ENCODE assay signal across 1 cellular context in the genomic region with DNA sequence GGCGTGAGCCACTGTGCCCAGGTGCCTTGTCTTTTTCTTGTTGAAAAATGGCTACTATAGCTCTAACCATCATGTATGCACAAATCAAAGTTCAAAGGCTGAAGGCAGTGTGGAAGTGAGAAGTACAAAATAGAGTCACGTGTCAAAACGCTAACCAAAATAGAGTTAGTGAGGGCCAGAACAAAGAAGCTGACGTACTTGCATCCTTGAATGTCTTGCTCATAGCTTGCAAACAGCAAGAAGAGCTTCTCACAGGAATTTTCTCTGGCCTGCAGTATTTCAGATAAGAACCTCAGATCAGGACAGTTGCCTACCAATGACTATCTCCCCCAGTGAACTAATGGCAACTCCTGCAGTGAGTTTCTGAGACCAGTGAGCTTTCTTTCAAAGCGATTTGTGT.
TF ChIP-seq lines count a peak whose summit lies in the region.

No MANE protein-coding gene starts in this region.

TF ChIP-seq in GM23338, 12 proteins besides CTCF, POLR2A, EP300 and RAD21 (continued from another document):
- TF ChIP-seq, protein P1, sequence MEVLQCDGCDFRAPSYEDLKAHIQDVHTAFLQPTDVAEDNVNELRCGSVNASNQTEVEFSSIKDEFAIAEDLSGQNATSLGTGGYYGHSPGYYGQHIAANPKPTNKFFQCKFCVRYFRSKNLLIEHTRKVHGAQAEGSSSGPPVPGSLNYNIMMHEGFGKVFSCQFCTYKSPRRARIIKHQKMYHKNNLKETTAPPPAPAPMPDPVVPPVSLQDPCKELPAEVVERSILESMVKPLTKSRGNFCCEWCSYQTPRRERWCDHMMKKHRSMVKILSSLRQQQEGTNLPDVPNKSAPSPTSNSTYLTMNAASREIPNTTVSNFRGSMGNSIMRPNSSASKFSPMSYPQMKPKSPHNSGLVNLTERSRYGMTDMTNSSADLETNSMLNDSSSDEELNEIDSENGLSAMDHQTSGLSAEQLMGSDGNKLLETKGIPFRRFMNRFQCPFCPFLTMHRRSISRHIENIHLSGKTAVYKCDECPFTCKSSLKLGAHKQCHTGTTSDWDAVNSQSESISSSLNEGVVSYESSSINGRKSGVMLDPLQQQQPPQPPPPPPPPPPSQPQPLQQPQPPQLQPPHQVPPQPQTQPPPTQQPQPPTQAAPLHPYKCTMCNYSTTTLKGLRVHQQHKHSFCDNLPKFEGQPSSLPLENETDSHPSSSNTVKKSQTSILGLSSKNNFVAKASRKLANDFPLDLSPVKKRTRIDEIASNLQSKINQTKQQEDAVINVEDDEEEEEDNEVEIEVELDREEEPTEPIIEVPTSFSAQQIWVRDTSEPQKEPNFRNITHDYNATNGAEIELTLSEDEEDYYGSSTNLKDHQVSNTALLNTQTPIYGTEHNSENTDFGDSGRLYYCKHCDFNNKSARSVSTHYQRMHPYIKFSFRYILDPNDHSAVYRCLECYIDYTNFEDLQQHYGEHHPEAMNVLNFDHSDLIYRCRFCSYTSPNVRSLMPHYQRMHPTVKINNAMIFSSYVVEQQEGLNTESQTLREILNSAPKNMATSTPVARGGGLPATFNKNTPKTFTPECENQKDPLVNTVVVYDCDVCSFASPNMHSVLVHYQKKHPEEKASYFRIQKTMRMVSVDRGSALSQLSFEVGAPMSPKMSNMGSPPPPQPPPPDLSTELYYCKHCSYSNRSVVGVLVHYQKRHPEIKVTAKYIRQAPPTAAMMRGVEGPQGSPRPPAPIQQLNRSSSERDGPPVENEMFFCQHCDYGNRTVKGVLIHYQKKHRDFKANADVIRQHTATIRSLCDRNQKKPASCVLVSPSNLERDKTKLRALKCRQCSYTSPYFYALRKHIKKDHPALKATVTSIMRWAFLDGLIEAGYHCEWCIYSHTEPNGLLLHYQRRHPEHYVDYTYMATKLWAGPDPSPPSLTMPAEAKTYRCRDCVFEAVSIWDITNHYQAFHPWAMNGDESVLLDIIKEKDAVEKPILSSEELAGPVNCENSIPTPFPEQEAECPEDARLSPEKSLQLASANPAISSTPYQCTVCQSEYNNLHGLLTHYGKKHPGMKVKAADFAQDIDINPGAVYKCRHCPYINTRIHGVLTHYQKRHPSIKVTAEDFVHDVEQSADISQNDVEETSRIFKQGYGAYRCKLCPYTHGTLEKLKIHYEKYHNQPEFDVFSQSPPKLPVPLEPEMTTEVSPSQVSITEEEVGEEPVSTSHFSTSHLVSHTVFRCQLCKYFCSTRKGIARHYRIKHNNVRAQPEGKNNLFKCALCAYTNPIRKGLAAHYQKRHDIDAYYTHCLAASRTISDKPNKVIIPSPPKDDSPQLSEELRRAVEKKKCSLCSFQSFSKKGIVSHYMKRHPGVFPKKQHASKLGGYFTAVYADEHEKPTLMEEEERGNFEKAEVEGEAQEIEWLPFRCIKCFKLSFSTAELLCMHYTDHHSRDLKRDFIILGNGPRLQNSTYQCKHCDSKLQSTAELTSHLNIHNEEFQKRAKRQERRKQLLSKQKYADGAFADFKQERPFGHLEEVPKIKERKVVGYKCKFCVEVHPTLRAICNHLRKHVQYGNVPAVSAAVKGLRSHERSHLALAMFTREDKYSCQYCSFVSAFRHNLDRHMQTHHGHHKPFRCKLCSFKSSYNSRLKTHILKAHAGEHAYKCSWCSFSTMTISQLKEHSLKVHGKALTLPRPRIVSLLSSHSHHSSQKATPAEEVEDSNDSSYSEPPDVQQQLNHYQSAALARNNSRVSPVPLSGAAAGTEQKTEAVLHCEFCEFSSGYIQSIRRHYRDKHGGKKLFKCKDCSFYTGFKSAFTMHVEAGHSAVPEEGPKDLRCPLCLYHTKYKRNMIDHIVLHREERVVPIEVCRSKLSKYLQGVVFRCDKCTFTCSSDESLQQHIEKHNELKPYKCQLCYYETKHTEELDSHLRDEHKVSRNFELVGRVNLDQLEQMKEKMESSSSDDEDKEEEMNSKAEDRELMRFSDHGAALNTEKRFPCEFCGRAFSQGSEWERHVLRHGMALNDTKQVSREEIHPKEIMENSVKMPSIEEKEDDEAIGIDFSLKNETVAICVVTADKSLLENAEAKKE (CRISPR knock-in tag; IDR thresholded peaks at IDR 0.05), result no peak
- TF ChIP-seq ETS1 (IDR thresholded peaks at IDR 0.05), result no peak
- no peak for TF ChIP-seq STAT1 (IDR thresholded peaks at IDR 0.05; ENCODE audit: unreplicated experiment)
- TF ChIP-seq ZNF114 (CRISPR knock-in tag; IDR thresholded peaks at IDR 0.05), result no peak
- TF ChIP-seq JUNB (IDR thresholded peaks at IDR 0.05; ENCODE audit: unreplicated experiment), result no peak
- TF ChIP-seq EZH2phosphoT487 (IDR thresholded peaks at IDR 0.05; ENCODE audit: unreplicated experiment), result no peak
- no peak for TF ChIP-seq EZH2 (IDR thresholded peaks at IDR 0.05; ENCODE audit: low read depth, unreplicated experiment)
- TF ChIP-seq CREB1 (CRISPR knock-in tag; IDR thresholded peaks at IDR 0.05; ENCODE audit: low read depth), result no peak
- no peak for TF ChIP-seq NANOG (IDR thresholded peaks at IDR 0.05; ENCODE audit: borderline replicate concordance)
- TF ChIP-seq POLR2AphosphoS5 (IDR thresholded peaks at IDR 0.05; ENCODE audit: low read depth), result no peak
